ENCODE assay signal across 20 cellular contexts in the genomic region with DNA sequence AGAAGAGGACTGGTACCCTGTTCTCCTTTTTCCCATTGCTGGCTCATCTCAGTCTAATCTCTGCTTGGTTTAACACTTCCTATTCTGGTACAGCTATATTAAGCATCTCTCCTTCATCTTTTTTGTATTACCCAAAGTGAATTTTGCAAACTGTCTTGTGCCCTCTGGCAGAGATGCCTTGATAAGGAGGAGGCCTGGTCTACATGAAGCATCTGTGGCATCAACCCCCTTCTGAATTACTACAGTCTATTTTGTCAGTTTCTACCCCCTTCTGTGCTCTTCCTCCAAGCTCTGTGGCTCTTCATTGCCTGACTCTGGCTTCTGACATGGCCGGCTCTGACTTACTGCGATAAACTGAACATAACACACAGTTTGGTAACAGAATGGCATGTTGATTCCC.
"Had no signal": no experiment of that assay in that cellular context is flagged by ENCODE, and none has a peak within 500 bp of the region (broad histone marks: within the 10 kb centered on the region; RNA-seq: fewer than 3 reads in every experiment).

No MANE protein-coding gene starts in this region.

- H3K27me3 Mint-ChIP-seq: effector memory CD8-positive, alpha-beta T cell; memory B cell; natural killer cell treated with Interleukin-12 subunit alpha and Interleukin-12 subunit beta and Interleukin-15 and Interleukin-18, amount 100 ng/mL, for 72 hours; progenitor cell of endocrine pancreas; stimulated activated naive CD8-positive, alpha-beta T cell treated with anti-CD3 and anti-CD28 coated beads, Interleukin-15, Interleukin-2, amounts not matched to agents 100 ng/mL and 50 ng/mL, for 24 hours had no signal

- H3K27ac ChIP-seq: gastroesophageal sphincter, left ventricle myocardium inferior, right lobe of liver, SJCRH30, thoracic aorta had no signal

- H3K27me3 ChIP-seq: gastroesophageal sphincter, right lobe of liver, SJCRH30 had no signal

- H3K4me3 ChIP-seq: gastroesophageal sphincter, left ventricle myocardium inferior, right lobe of liver, SJCRH30, smooth muscle cell, thoracic aorta had no signal

- H3K27ac Mint-ChIP-seq: effector memory CD8-positive, alpha-beta T cell; memory B cell; natural killer cell treated with Interleukin-12 subunit alpha and Interleukin-12 subunit beta and Interleukin-15 and Interleukin-18, amount 100 ng/mL, for 72 hours; progenitor cell of endocrine pancreas; stimulated activated naive CD8-positive, alpha-beta T cell treated with anti-CD3 and anti-CD28 coated beads, Interleukin-15, Interleukin-2, amounts not matched to agents 100 ng/mL and 50 ng/mL, for 24 hours; T-helper 2 cell treated with Interferon-gamma antibody and Interleukin-4, amounts not matched to agents 5 μg/mL and 100 μg/mL, for 36 hours had no signal

- ATAC-seq: effector memory CD8-positive, alpha-beta T cell; gastroesophageal sphincter; natural killer cell treated with Interleukin-12 subunit alpha and Interleukin-12 subunit beta and Interleukin-15 and Interleukin-18, amount 100 ng/mL, for 72 hours; right lobe of liver had no signal

- H3K36me3 Mint-ChIP-seq: memory B cell; natural killer cell treated with Interleukin-12 subunit alpha and Interleukin-12 subunit beta and Interleukin-15 and Interleukin-18, amount 100 ng/mL, for 72 hours had no signal

- H3K4me3 Mint-ChIP-seq: effector memory CD8-positive, alpha-beta T cell; memory B cell; natural killer cell treated with Interleukin-12 subunit alpha and Interleukin-12 subunit beta and Interleukin-15 and Interleukin-18, amount 100 ng/mL, for 72 hours; stimulated activated naive CD8-positive, alpha-beta T cell treated with anti-CD3 and anti-CD28 coated beads, Interleukin-15, Interleukin-2, amounts not matched to agents 100 ng/mL and 50 ng/mL, for 24 hours; T-helper 2 cell treated with Interferon-gamma antibody and Interleukin-4, amounts not matched to agents 5 μg/mL and 100 μg/mL, for 36 hours had no signal

- DNase-seq: activated CD4-positive, alpha-beta T cell treated with anti-CD3 and anti-CD28 coated beads for 1 hour; activated CD4-positive, alpha-beta T cell treated with anti-CD3 and anti-CD28 coated beads, Interleukin-2, amount 50 U/mL, for 48 hours; activated effector memory CD4-positive, alpha-beta T cell treated with Interleukin-2 at 50 U/mL for 16 hours; activated naive CD4-positive, alpha-beta T cell treated with anti-CD3 and anti-CD28 coated beads, Interleukin-2, amount 50 U/mL, for 16 hours; activated T-cell treated with anti-CD3 and anti-CD28 coated beads, Interleukin-2, amount 50 U/mL, for 1 hour; effector memory CD8-positive, alpha-beta T cell; kidney; left ventricle myocardium inferior; occipital lobe; right lobe of liver; SJCRH30; SW 1271 had no signal

- H3K9me3 Mint-ChIP-seq: memory B cell; T-helper 2 cell treated with Interferon-gamma antibody and Interleukin-4, amounts not matched to agents 5 μg/mL and 100 μg/mL, for 36 hours had no signal

- H3K9me3 ChIP-seq: gastroesophageal sphincter, left ventricle myocardium inferior, right lobe of liver, SJCRH30, thoracic aorta had no signal

- H3K4me1 ChIP-seq: gastroesophageal sphincter, right lobe of liver, SJCRH30 had no signal

- H3K36me3 ChIP-seq: right lobe of liver had no signal

- H3K4me1 Mint-ChIP-seq: memory B cell had no signal
